Comparison of ENCODE assay signal across 14 cellular contexts in genomic region chr3:25582242-25582641, GRCh38.
DNase-seq lines count a peak whose midpoint lies in the region; ATAC-seq, FAIRE-seq and TF ChIP-seq lines count a peak whose summit lies in the region.
"Had no signal": no experiment of that assay in that cellular context is flagged by ENCODE, and none has a peak within 500 bp of the region (broad histone marks: within the 10 kb centered on the region; RNA-seq: fewer than 3 reads in every experiment).

No MANE protein-coding gene starts in this region.

- H3K27me3 ChIP-seq in PC-9 (ENCODE audit: insufficient read depth, low read depth) (no peaks in the 10 kb centered on the region), endothelial cell of umbilical vein (ENCODE audit: control insufficient read depth in 2 of 2, insufficient read depth in 2 of 2, low read length in 2 of 2) (no peaks in the 10 kb centered on the region)

- H2AFZ ChIP-seq in PC-9 (no peak overlapping the region), endothelial cell of umbilical vein (ENCODE audit: low read depth, low read length) (no peak overlapping the region)

- FAIRE-seq in endothelial cell of umbilical vein (lab: Jason Lieb, UNC): no peak
- FAIRE-seq: endometrium had no signal

- ATAC-seq in GM18498 (IDR thresholded peaks at IDR 0.05; ENCODE audit: unreplicated experiment): no peak

- H3K4me1 ChIP-seq in PC-9 (replicated peaks; ENCODE audit: insufficient read depth) (peaks cover 23% of the 10 kb centered on the region), endothelial cell of umbilical vein (ENCODE audit: control insufficient read depth, extremely low read depth, insufficient read depth, low read length) (peaks cover 13% of the 10 kb centered on the region)

- peak overlapping the region; percentile 92 for H3K27ac ChIP-seq in PC-9
- peak overlapping the region; percentile 54 for H3K27ac ChIP-seq in endothelial cell of umbilical vein (ENCODE audit: insufficient read depth, low read depth, low read length)
- H3K27ac ChIP-seq: 22Rv1, HL-60, VCaP had no signal

- H3K36me3 ChIP-seq in PC-9 (ENCODE audit: low read depth) (no peaks in the 10 kb centered on the region), endothelial cell of umbilical vein (ENCODE audit: control insufficient read depth in 2 of 2, extremely low read depth in 1 of 2, insufficient read depth in 2 of 2, low read length in 2 of 2) (peaks cover 0 to 3% of the 10 kb centered on the region in 2 experiments)

- no peak for TF ChIP-seq POLR2A in endothelial cell of umbilical vein (IDR thresholded peaks at IDR 0.05; ENCODE audit: low read depth, low read length)

- peaks cover 4% of the 10 kb centered on the region for H3F3A ChIP-seq in PC-9 (ENCODE audit: insufficient read depth, low read depth)

- dilution Hi-C loops in endothelial cell of umbilical vein (cut with MboI; ENCODE audit: extremely low pct_ligation_motif_present, low sequenced_read_pairs): no loop called here

- H3K4me2 ChIP-seq in PC-9 (peak overlapping the region; percentile 58), endothelial cell of umbilical vein (ENCODE audit: insufficient read depth, low read length) (no peak overlapping the region)

- intact Hi-C loops in PC-9 (cut with micrococcal nuclease; ENCODE audit: unreplicated experiment): loop anchor here (2.0 kb wide), 1 partner anchor 127 kb away; no protein-coding TSS in a partner anchor
- intact Hi-C loops in endothelial cell of umbilical vein (cut with micrococcal nuclease): no loop called here

- H3K9ac ChIP-seq in endothelial cell of umbilical vein (replicated peaks; ENCODE audit: extremely low read depth, insufficient read depth, low read length): peak overlapping the region; percentile 22

- DNase-seq in DMS53 (lab: John Stamatoyannopoulos, UW) (peak; percentile 37), DMS53 treated with DMSO at 0.1 percent for 48 hours (lab: John Stamatoyannopoulos, UW; ENCODE audit: unreplicated experiment) (no peak), PC-9 (peak; percentile 82 to 83), endothelial cell of umbilical vein (ENCODE audit: low read depth, low spot score) (peak; percentile 63), pulmonary artery endothelial cell (ENCODE audit: low read depth, low spot score) (peak; percentile 19), NCI-H526 treated with DMSO at 0.1 percent for 48 hours (lab: John Stamatoyannopoulos, UW) (no peak), KG1 (lab: John Stamatoyannopoulos, UW) (no peak)
- DNase-seq: activated gamma-delta T cell, NCI-H345 had no signal

- H3K9me2 ChIP-seq in PC-9 (ENCODE audit: insufficient read depth): no peaks in the 10 kb centered on the region

- TF ChIP-seq CTCF in PC-9 (conservative IDR thresholded peaks at IDR 0.05): no peak
- no peak for TF ChIP-seq CTCF in endothelial cell of umbilical vein (IDR thresholded peaks at IDR 0.05; ENCODE audit: extremely low read depth in 1 of 2, insufficient read depth in 1 of 2, low read depth in 1 of 2, low read length in 2 of 2)

- no peaks in the 10 kb centered on the region for H3K9me1 ChIP-seq in endothelial cell of umbilical vein (replicated peaks; ENCODE audit: control insufficient read depth, extremely low read depth, insufficient read depth, low read length)

- CTCF ChIA-PET in PC-9 (lab: Charles Lee) (interaction anchor here (1.8 kb wide), 1 partner anchor 10 kb away, joined by 4 read pairs; no protein-coding TSS in a partner anchor), endothelial cell of umbilical vein (lab: Charles Lee) (interaction anchor here (0.8 to 1.2 kb wide), 2 partner anchors 12 to 147 kb away, joined by 3 to 8 read pairs; no protein-coding TSS in a partner anchor)

- BruUV-seq in PC-9 (replicated peaks; lab: Mats Ljungman, UMichigan) (no TSS peak), endothelial cell of umbilical vein (replicated peaks; lab: Mats Ljungman, UMichigan) (no TSS peak)

- H3K79me2 ChIP-seq in PC-9 (ENCODE audit: low read depth) (no peaks in the 10 kb centered on the region), endothelial cell of umbilical vein (ENCODE audit: control insufficient read depth, insufficient read depth, low read length) (no peaks in the 10 kb centered on the region)

- no peak overlapping the region for H3K4me3 ChIP-seq in PC-9
- no peak overlapping the region for H3K4me3 ChIP-seq in endothelial cell of umbilical vein (replicated peaks in 1 of 3; ENCODE audit: insufficient read depth in 1 of 3, low read depth in 1 of 3, low read length in 3 of 3)

- POLR2A ChIA-PET in PC-9 (lab: Charles Lee; ENCODE audit: unreplicated experiment): interaction anchor here (0.6 to 0.7 kb wide), 4 partner anchors 154 to 1522 kb away, joined by 3 to 15 read pairs (median 4); partner anchors contain the start of gene RARB
- POLR2A ChIA-PET in endothelial cell of umbilical vein (lab: Charles Lee): no interaction called here

- no peaks in the 10 kb centered on the region for H4K20me1 ChIP-seq in PC-9 (ENCODE audit: insufficient read depth)
- H4K20me1 ChIP-seq in endothelial cell of umbilical vein (replicated peaks; ENCODE audit: control insufficient read depth, extremely low read depth, insufficient read depth, low read length): no peaks in the 10 kb centered on the region

- H3K9me3 ChIP-seq in PC-9 (ENCODE audit: insufficient read depth, low read depth) (no peaks in the 10 kb centered on the region), endothelial cell of umbilical vein (replicated peaks; ENCODE audit: control insufficient read depth, insufficient read depth, low read length) (no peaks in the 10 kb centered on the region)

TF ChIP-seq in endothelial cell of umbilical vein, 7 proteins besides CTCF, POLR2A, EP300 and RAD21:
- TF ChIP-seq MAX (IDR thresholded peaks at IDR 0.05; ENCODE audit: insufficient read depth, insufficient read length) (no peak), MYC (IDR thresholded peaks at IDR 0.05; ENCODE audit: low read depth, low read length) (no peak), POLR2AphosphoS5 (IDR thresholded peaks at IDR 0.05; ENCODE audit: insufficient read depth, low read depth, low read length) (no peak), FOS (IDR thresholded peaks at IDR 0.05; ENCODE audit: borderline replicate concordance, insufficient read depth, low read length) (peak; percentile 77), GATA2 (IDR thresholded peaks at IDR 0.05; ENCODE audit: insufficient read depth, insufficient read length, low read depth, low read length) (no peak), JUN (IDR thresholded peaks at IDR 0.05; ENCODE audit: borderline replicate concordance, insufficient read depth, insufficient read length, low read depth) (peak; percentile 31), EZH2 (IDR thresholded peaks at IDR 0.05; ENCODE audit: borderline replicate concordance, low read depth, low read length, severe bottlenecking) (no peak)

Comparison
In these comparisons a context has a peak if more than half of its experiments do, and no peak if none do; other contexts are left out.
1. DNase-seq: peak in DMS53 (single experiment), PC-9 (2 of 2), endothelial cell of umbilical vein (single experiment) and pulmonary artery endothelial cell (single experiment); none in DMS53 treated with DMSO at 0.1 percent for 48 hours (single experiment), NCI-H526 treated with DMSO at 0.1 percent for 48 hours (single experiment) and KG1 (single experiment).